Comparison of ENCODE assay signal across 8 cellular contexts in the genomic region with DNA sequence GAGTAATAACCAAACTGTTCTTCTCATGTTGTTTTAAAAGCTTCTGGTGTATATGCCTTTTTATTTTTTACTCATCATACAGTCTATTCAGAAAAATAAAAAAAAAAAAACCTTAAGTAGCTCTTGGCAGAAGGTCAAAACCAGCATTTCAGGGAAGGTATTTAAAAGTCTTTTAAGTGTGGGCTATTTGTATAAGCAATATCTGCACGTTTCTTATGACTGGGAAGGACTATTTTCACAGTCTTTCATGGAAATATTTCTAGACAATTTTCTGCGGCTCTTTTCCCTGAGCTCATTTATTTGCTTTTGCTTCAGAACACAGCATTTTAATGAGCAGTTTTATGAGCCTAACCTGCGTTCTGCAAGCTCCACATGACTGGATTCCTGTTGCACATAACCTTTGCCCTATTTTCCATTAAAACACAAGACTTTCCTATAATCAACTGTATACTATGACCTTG.
DNase-seq lines count a peak whose midpoint lies in the region; ATAC-seq, FAIRE-seq and TF ChIP-seq lines count a peak whose summit lies in the region.

No MANE protein-coding gene starts in this region.

- in situ Hi-C loops in GM12878 (cut with MboI): no loop called here

- H3K4me2 ChIP-seq in GM12878 (ENCODE audit: control insufficient read depth, insufficient read depth): peak overlapping the region; percentile 57

- H3K4me3 ChIP-seq in GM12878 (no peak overlapping the region), muscle layer of duodenum (ENCODE audit: low read depth in 1 of 2, low read length in 2 of 2) (peak overlapping the region in 1 of 2 donors; percentile 17), lower leg skin (ENCODE audit: low read depth, poor library complexity, severe bottlenecking) (no peak overlapping the region)

- DNase-seq in DMS 273 (lab: John Stamatoyannopoulos, UW; ENCODE audit: unreplicated experiment) (peak; percentile 73), NCI-H2029 (lab: John Stamatoyannopoulos, UW) (peak; percentile 65), GM12878 (ENCODE audit: low read depth, low spot score) (no peak), RKO (ENCODE audit: low spot score) (no peak), lower leg skin (ENCODE audit: low spot score in 2 of 2) (no peak), AG08395 (ENCODE audit: low spot score) (no peak)
- DNase-seq in activated effector memory CD4-positive, alpha-beta T cell treated with Interleukin-2 at 50 U/mL for 16 hours: no peak

- peak overlapping the region; percentile 74 for H3K9ac ChIP-seq in GM12878 (ENCODE audit: control insufficient read depth, insufficient read depth, low read length)

- WGBS in GM12878 (ENCODE audit: insufficient coverage, insufficient replicate concordance, low lambda C conversion rate, missing lambda C conversion rate): 36% methylated on average over 3 of the region's 3 CpGs
- 10% methylated on average over 3 of the region's 3 CpGs for WGBS in lower leg skin, 2 donors

- TF ChIP-seq CTCF in GM12878 (IDR thresholded peaks at IDR 0.05 in 2 of 3, conservative IDR thresholded peaks at IDR 0.05 in 1 of 3; ENCODE audit: control insufficient read depth in 2 of 3, extremely low read depth in 1 of 3, insufficient read depth in 1 of 3, low read depth in 3 of 3, low read length in 3 of 3): no peak
- no peak for TF ChIP-seq CTCF in lower leg skin (IDR thresholded peaks at IDR 0.05)

- RAD21 ChIA-PET in GM12878 (lab: Charles Lee; ENCODE audit: unreplicated experiment): interaction anchor here (0.8 to 13.2 kb wide), 13 partner anchors 11 to 335 kb away, joined by 3 to 407 read pairs (median 7); no protein-coding TSS in a partner anchor

- no peak for FAIRE-seq in GM12878 (lab: Jason Lieb, UNC)

- no peak overlapping the region for H2AFZ ChIP-seq in GM12878 (ENCODE audit: control insufficient read depth, low read depth, low read length)

- intact Hi-C loops in GM12878 (cut with micrococcal nuclease; ENCODE audit: unreplicated experiment) (loop anchor here (5.0 to 10.0 kb wide), 2 partner anchors 177 to 755 kb away; no protein-coding TSS in a partner anchor), lower leg skin (cut with DNase I; ENCODE audit: low total_unique reads) (no loop called here)

- TF ChIP-seq RAD21 in GM12878 (IDR thresholded peaks at IDR 0.05; ENCODE audit: insufficient read depth, low read depth, low read length): no peak

- no peak for TF ChIP-seq EP300 in GM12878 (IDR thresholded peaks at IDR 0.05; ENCODE audit: borderline replicate concordance in 1 of 2, control insufficient read depth in 1 of 2, low read depth in 2 of 2, low read length in 2 of 2)

- no peaks in the 10 kb centered on the region for H3K36me3 ChIP-seq in GM12878 (ENCODE audit: control insufficient read depth in 2 of 2, insufficient read depth in 2 of 2, low read length in 1 of 2)
- H3K36me3 ChIP-seq in muscle layer of duodenum (ENCODE audit: control insufficient read depth in 1 of 2, insufficient read depth in 2 of 2, low read length in 2 of 2): peaks cover 0 to 20% of the 10 kb centered on the region in 2 donors

- BruUV-seq in GM12878 (replicated peaks; lab: Mats Ljungman, UMichigan): no TSS peak

- SMC1A ChIA-PET in GM12878 (lab: Charles Lee; ENCODE audit: uncharacterized antibody, unreplicated experiment): interaction anchor here (0.7 to 15.3 kb wide), 16 partner anchors 8 to 854 kb away, joined by 3 to 489 read pairs (median 6); no protein-coding TSS in a partner anchor

- H3K79me2 ChIP-seq in GM12878 (ENCODE audit: control insufficient read depth, insufficient read depth, low read length): no peaks in the 10 kb centered on the region

- no peak for ATAC-seq in GM12878

- H3K27me3 ChIP-seq in GM12878 (replicated peaks in 1 of 2; ENCODE audit: control insufficient read depth in 2 of 2, insufficient read depth in 2 of 2, low read length in 1 of 2): no peaks in the 10 kb centered on the region
- no peaks in the 10 kb centered on the region for H3K27me3 ChIP-seq in muscle layer of duodenum (ENCODE audit: low read depth, low read length)

- H3K9me3 ChIP-seq in GM12878 (replicated peaks; ENCODE audit: control insufficient read depth, insufficient read depth, low read length) (peaks cover 3% of the 10 kb centered on the region), muscle layer of duodenum (ENCODE audit: control insufficient read depth in 1 of 2, low read length in 2 of 2) (no peaks in the 10 kb centered on the region)

- CTCF ChIA-PET in GM12878 (lab: Yijun Ruan, JAX): interaction anchor here (1.2 to 5.6 kb wide), 6 partner anchors 14 to 180 kb away, joined by 4 to 131 read pairs (median 44); no protein-coding TSS in a partner anchor

- H3K4me1 ChIP-seq in GM12878 (ENCODE audit: control insufficient read depth, insufficient read depth, low read length): peaks cover 48% of the 10 kb centered on the region
- H3K4me1 ChIP-seq in muscle layer of duodenum (ENCODE audit: control insufficient read depth in 1 of 2, insufficient read depth in 2 of 2, low read length in 2 of 2): peaks cover 18 to 28% of the 10 kb centered on the region in 2 donors

- no peaks in the 10 kb centered on the region for H4K20me1 ChIP-seq in GM12878 (ENCODE audit: control insufficient read depth, insufficient read depth)

- H3K27ac ChIP-seq in GM12878 (ENCODE audit: control insufficient read depth, insufficient read depth): peak overlapping the region; percentile 96
- H3K27ac ChIP-seq in muscle layer of duodenum (ENCODE audit: low read length): peak overlapping the region; percentile 83

- no peak for TF ChIP-seq POLR2A in GM12878 (IDR thresholded peaks at IDR 0.05; ENCODE audit: low read depth, low read length)
- no peak for TF ChIP-seq POLR2A in lower leg skin (IDR thresholded peaks at IDR 0.05)

- POLR2A ChIA-PET in GM12878 (lab: Charles Lee): interaction anchor here (0.5 to 5.9 kb wide), 11 partner anchors 10 to 241 kb away, joined by 3 to 73 read pairs (median 12); no protein-coding TSS in a partner anchor

TF ChIP-seq in GM12878, 131 proteins besides CTCF, POLR2A, EP300 and RAD21:
- TF ChIP-seq, protein P1, sequence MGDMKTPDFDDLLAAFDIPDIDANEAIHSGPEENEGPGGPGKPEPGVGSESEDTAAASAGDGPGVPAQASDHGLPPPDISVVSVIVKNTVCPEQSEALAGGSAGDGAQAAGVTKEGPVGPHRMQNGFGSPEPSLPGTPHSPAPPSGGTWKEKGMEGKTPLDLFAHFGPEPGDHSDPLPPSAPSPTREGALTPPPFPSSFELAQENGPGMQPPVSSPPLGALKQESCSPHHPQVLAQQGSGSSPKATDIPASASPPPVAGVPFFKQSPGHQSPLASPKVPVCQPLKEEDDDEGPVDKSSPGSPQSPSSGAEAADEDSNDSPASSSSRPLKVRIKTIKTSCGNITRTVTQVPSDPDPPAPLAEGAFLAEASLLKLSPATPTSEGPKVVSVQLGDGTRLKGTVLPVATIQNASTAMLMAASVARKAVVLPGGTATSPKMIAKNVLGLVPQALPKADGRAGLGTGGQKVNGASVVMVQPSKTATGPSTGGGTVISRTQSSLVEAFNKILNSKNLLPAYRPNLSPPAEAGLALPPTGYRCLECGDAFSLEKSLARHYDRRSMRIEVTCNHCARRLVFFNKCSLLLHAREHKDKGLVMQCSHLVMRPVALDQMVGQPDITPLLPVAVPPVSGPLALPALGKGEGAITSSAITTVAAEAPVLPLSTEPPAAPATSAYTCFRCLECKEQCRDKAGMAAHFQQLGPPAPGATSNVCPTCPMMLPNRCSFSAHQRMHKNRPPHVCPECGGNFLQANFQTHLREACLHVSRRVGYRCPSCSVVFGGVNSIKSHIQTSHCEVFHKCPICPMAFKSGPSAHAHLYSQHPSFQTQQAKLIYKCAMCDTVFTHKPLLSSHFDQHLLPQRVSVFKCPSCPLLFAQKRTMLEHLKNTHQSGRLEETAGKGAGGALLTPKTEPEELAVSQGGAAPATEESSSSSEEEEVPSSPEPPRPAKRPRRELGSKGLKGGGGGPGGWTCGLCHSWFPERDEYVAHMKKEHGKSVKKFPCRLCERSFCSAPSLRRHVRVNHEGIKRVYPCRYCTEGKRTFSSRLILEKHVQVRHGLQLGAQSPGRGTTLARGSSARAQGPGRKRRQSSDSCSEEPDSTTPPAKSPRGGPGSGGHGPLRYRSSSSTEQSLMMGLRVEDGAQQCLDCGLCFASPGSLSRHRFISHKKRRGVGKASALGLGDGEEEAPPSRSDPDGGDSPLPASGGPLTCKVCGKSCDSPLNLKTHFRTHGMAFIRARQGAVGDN (IDR thresholded peaks at IDR 0.05): peak; percentile 10; the same call in 1 of the 2 replicates
- TF ChIP-seq TCF7 (IDR thresholded peaks at IDR 0.05; ENCODE audit: borderline replicate concordance): no peak

Comparison
In these comparisons a context has a peak if more than half of its experiments do, and no peak if none do; other contexts are left out.
1. DNase-seq: peak in DMS 273 (single experiment) and NCI-H2029 (single experiment); none in GM12878 (single experiment), RKO (single experiment), lower leg skin (0 of 2), activated effector memory CD4-positive, alpha-beta T cell treated with Interleukin-2 at 50 U/mL for 16 hours (single experiment) and AG08395 (single experiment).